In the genomic region with DNA sequence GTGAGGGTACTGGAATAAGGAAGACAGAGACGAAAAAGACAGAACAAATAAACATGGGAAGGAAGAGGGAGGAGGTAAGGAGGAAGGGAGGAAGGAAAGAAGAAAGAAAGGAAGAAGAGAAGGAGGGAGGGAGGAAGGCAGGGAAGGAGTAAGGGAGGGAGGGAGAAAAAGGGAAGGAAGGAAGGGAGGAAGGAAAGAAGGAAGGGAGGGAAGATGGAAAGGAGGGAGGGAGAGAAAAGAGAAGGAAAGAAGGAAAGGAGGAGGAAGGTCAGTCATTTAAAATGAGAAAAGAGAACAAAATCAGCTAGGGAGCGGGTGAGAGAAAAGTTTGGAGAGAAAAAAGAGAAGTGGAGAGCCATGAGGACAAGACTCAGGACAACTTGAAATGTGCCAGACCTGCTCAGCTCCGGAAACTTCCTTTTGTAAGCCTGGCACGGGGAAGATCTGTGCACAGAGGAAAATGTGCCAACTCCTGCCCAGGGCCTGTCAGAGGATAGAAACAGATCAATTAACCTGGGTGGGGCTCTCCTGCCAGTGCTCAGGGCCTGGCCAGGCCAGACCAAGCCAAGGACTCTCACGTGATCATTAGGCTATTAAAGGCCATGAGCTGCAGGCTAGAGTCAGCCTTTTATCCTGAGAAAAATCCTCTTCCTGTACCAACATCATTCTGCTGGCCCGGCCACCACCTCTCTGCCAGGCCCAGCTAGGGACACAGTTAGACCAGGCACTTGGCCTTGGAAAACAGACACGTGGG, we compare ENCODE assay signal across 18 cellular contexts. TPM values are rescaled to one million over a fixed set of nuclear protein-coding genes. Genes with fewer than 3 reads are reported as not detected.
DNase-seq lines count a peak whose midpoint lies in the region; ATAC-seq and TF ChIP-seq lines count a peak whose summit lies in the region.
"Had no signal": no experiment of that assay in that cellular context is flagged by ENCODE, and none has a peak within 500 bp of the region (broad histone marks: within the 10 kb centered on the region; RNA-seq: fewer than 3 reads in every experiment).

No MANE protein-coding gene starts in this region.

- H3K4me1 ChIP-seq in body of pancreas: peaks cover 26% of the 10 kb centered on the region
- peaks cover 0 to 28% (median 2%) of the 10 kb centered on the region in 4 donors for H3K4me1 ChIP-seq in right lobe of liver
- peaks cover 0 to 17% (median 5%) of the 10 kb centered on the region in 4 donors for H3K4me1 ChIP-seq in transverse colon
- H3K4me1 ChIP-seq: A549 had no signal

- H3K4me1 Mint-ChIP-seq in activated naive CD8-positive, alpha-beta T cell treated with anti-CD3 and anti-CD28 coated beads, Interleukin-2, amount 10 ng/mL, durations not matched to agents 7 days and 5 days: peaks cover 41% of the 10 kb centered on the region
- H3K4me1 Mint-ChIP-seq in activated naive CD8-positive, alpha-beta T cell treated with anti-CD3 and anti-CD28 coated beads for 36 hours: peaks cover 27% of the 10 kb centered on the region

- peak overlapping the region; percentile 0 for H3K27ac Mint-ChIP-seq in activated naive CD8-positive, alpha-beta T cell treated with anti-CD3 and anti-CD28 coated beads, Interleukin-2, amount 10 ng/mL, durations not matched to agents 7 days and 5 days
- H3K27ac Mint-ChIP-seq in activated naive CD8-positive, alpha-beta T cell treated with anti-CD3 and anti-CD28 coated beads for 36 hours: no peak overlapping the region

- H3K4me3 ChIP-seq in body of pancreas: no peak overlapping the region
- no peak overlapping the region for H3K4me3 ChIP-seq in right lobe of liver
- H3K4me3 ChIP-seq in transverse colon: no peak overlapping the region
- H3K4me3 ChIP-seq: A549, GM12878, HAP-1 had no signal

- H3K27me3 ChIP-seq in body of pancreas: no peaks in the 10 kb centered on the region
- H3K27me3 ChIP-seq in right lobe of liver: no peaks in the 10 kb centered on the region
- H3K27me3 ChIP-seq in transverse colon: no peaks in the 10 kb centered on the region

- TF ChIP-seq POLR2A in body of pancreas (IDR thresholded peaks at IDR 0.05) (no peak), right lobe of liver (IDR thresholded peaks at IDR 0.05) (no peak), transverse colon (IDR thresholded peaks at IDR 0.05) (no peak)

- intact Hi-C loops in body of pancreas (cut with DNase I): no loop called here
- intact Hi-C loops in right lobe of liver (cut with DNase I): no loop called here
- intact Hi-C loops in transverse colon (cut with DNase I; ENCODE audit: low total_unique reads): no loop called here

- H3K9me3 ChIP-seq in body of pancreas (no peaks in the 10 kb centered on the region), right lobe of liver (no peaks in the 10 kb centered on the region), transverse colon (no peaks in the 10 kb centered on the region)
- H3K9me3 ChIP-seq: A549, Caco-2, HAP-1 had no signal

- no peaks in the 10 kb centered on the region for H3K27me3 Mint-ChIP-seq in activated naive CD8-positive, alpha-beta T cell treated with anti-CD3 and anti-CD28 coated beads, Interleukin-2, amount 10 ng/mL, durations not matched to agents 7 days and 5 days
- H3K27me3 Mint-ChIP-seq in activated naive CD8-positive, alpha-beta T cell treated with anti-CD3 and anti-CD28 coated beads for 36 hours: no peaks in the 10 kb centered on the region

- WGBS in body of pancreas, 2 donors: 26 to 33% methylated on average over 7 of the region's 7 CpGs
- WGBS in right lobe of liver (ENCODE audit: insufficient coverage, low coverage, low lambda C conversion rate, missing lambda C conversion rate): 27% methylated on average over 6 of the region's 7 CpGs
- WGBS in transverse colon (ENCODE audit: low coverage in 1 of 2), 2 donors: 63 to 69% methylated on average over 5 to 7 of the region's 7 CpGs

- no peak for DNase-seq in activated naive CD8-positive, alpha-beta T cell treated with anti-CD3 and anti-CD28 coated beads, Interleukin-2, amount 10 ng/mL, durations not matched to agents 7 days and 5 days
- DNase-seq in activated naive CD8-positive, alpha-beta T cell treated with anti-CD3 and anti-CD28 coated beads for 36 hours: no peak
- DNase-seq in body of pancreas (peak; percentile 68 to 81 (median 74)), right lobe of liver (peak; percentile 78 to 93 (median 90)), transverse colon (peak; percentile 48), NCI-H2227 (lab: John Stamatoyannopoulos, UW; ENCODE audit: unreplicated experiment) (no peak), dermis blood vessel endothelial cell (no peak)
- DNase-seq: Caco-2; KBM-7; NCI-H1048; NCI-H2107; NCI-H69; NK-92 treated with Interleukin-12 subunit alpha and Interleukin-12 subunit beta, amount 100 ng/mL, for 24 hours; OCI-M1 had no signal

- no peak for TF ChIP-seq CTCF in body of pancreas (IDR thresholded peaks at IDR 0.05)
- no peak for TF ChIP-seq CTCF in right lobe of liver (IDR thresholded peaks at IDR 0.05)
- no peak for TF ChIP-seq CTCF in transverse colon (IDR thresholded peaks at IDR 0.05)

- ATAC-seq in activated naive CD8-positive, alpha-beta T cell treated with anti-CD3 and anti-CD28 coated beads, Interleukin-2, amount 10 ng/mL, durations not matched to agents 7 days and 5 days (ENCODE audit: low read depth): no peak
- ATAC-seq in body of pancreas (peak; percentile 93), right lobe of liver (peak; percentile 92 to 97 (median 94)), HG03439 (IDR thresholded peaks at IDR 0.05; ENCODE audit: unreplicated experiment) (no peak)
- ATAC-seq: A549, GM12878 had no signal

- in situ Hi-C loops in transverse colon (cut with MboI; ENCODE audit: low pct_ligation_motif_present in 1 of 4, low pct_unique_long_range_greater_than_20kb in 1 of 4, low sequenced_read_pairs in 3 of 4): no loop called here

- peak overlapping the region in 2 of 4 donors; percentile 24 to 37 for H3K27ac ChIP-seq in body of pancreas
- H3K27ac ChIP-seq in right lobe of liver: peak overlapping the region in 2 of 3 donors; percentile 57 to 68
- no peak overlapping the region for H3K27ac ChIP-seq in transverse colon
- H3K27ac ChIP-seq: A549 had no signal

- no peak for TF ChIP-seq EP300 in transverse colon (IDR thresholded peaks at IDR 0.05; ENCODE audit: low read depth)

- H3K4me3 Mint-ChIP-seq in activated naive CD8-positive, alpha-beta T cell treated with anti-CD3 and anti-CD28 coated beads, Interleukin-2, amount 10 ng/mL, durations not matched to agents 7 days and 5 days: no peak overlapping the region
- no peak overlapping the region for H3K4me3 Mint-ChIP-seq in activated naive CD8-positive, alpha-beta T cell treated with anti-CD3 and anti-CD28 coated beads for 36 hours

- peaks cover 46% of the 10 kb centered on the region for H3K36me3 Mint-ChIP-seq in activated naive CD8-positive, alpha-beta T cell treated with anti-CD3 and anti-CD28 coated beads, Interleukin-2, amount 10 ng/mL, durations not matched to agents 7 days and 5 days
- peaks cover 6% of the 10 kb centered on the region for H3K36me3 Mint-ChIP-seq in activated naive CD8-positive, alpha-beta T cell treated with anti-CD3 and anti-CD28 coated beads for 36 hours

- peaks cover 9% of the 10 kb centered on the region for H3K9me3 Mint-ChIP-seq in activated naive CD8-positive, alpha-beta T cell treated with anti-CD3 and anti-CD28 coated beads, Interleukin-2, amount 10 ng/mL, durations not matched to agents 7 days and 5 days
- H3K9me3 Mint-ChIP-seq in activated naive CD8-positive, alpha-beta T cell treated with anti-CD3 and anti-CD28 coated beads for 36 hours: peaks cover 3% of the 10 kb centered on the region

- POLR2A ChIA-PET in activated naive CD8-positive, alpha-beta T cell treated with anti-CD3 and anti-CD28 coated beads, Interleukin-2, amount 10 ng/mL, durations not matched to agents 7 days and 5 days (lab: Charles Lee): no interaction called here

- H3K36me3 ChIP-seq in body of pancreas (replicated peaks in 1 of 2; ENCODE audit: insufficient read depth in 1 of 2, low read depth in 2 of 2) (no peaks in the 10 kb centered on the region), right lobe of liver (no peaks in the 10 kb centered on the region), transverse colon (no peaks in the 10 kb centered on the region)
- H3K36me3 ChIP-seq: HAP-1 had no signal

RNA-seq across cellular contexts. Expression of a gene that starts 50.1 kb away (rescaled TPM):
- total RNA-seq in activated naive CD8-positive, alpha-beta T cell treated with anti-CD3 and anti-CD28 coated beads, Interleukin-2, amount 10 ng/mL, durations not matched to agents 7 days and 5 days: 10 to 100 TPM; 32.1 to 34.0 TPM
- total RNA-seq in activated naive CD8-positive, alpha-beta T cell treated with anti-CD3 and anti-CD28 coated beads for 36 hours: 1 to 10 TPM; 8.0 to 8.9 TPM
- 10 to 100 TPM; 45.7 to 53.4 TPM for total RNA-seq in body of pancreas
- 10 to 100 TPM; 29.1 to 67.5 (median 41.8) TPM for total RNA-seq in right lobe of liver
- total RNA-seq in transverse colon: 10 to 100 TPM; 18.7 to 65.5 (median 32.5) TPM
- 1.7 and 2.2 TPM in 2 replicates for total RNA-seq in dermis blood vessel endothelial cell

Comparison
In these comparisons a context has a peak if more than half of its experiments do, and no peak if none do; other contexts are left out.
1. ATAC-seq: peak in body of pancreas (single experiment) and right lobe of liver (4 of 4); none in activated naive CD8-positive, alpha-beta T cell treated with anti-CD3 and anti-CD28 coated beads, Interleukin-2, amount 10 ng/mL, durations not matched to agents 7 days and 5 days (single experiment) and HG03439 (single experiment).
2. DNase-seq: peak in body of pancreas (4 of 4), right lobe of liver (3 of 3) and transverse colon (single experiment); none in activated naive CD8-positive, alpha-beta T cell treated with anti-CD3 and anti-CD28 coated beads, Interleukin-2, amount 10 ng/mL, durations not matched to agents 7 days and 5 days (single experiment), activated naive CD8-positive, alpha-beta T cell treated with anti-CD3 and anti-CD28 coated beads for 36 hours (single experiment), NCI-H2227 (single experiment) and dermis blood vessel endothelial cell (single experiment).
3. H3K27ac ChIP-seq: peak in right lobe of liver (2 of 3); none in transverse colon (0 of 4).